In genomic region chr12:19397534-19397933, GRCh38 we compare ENCODE assay signal across 24 cellular contexts. TPM values are rescaled to one million over a fixed set of nuclear protein-coding genes. Genes with fewer than 3 reads are reported as not detected.
DNase-seq lines count a peak whose midpoint lies in the region; ATAC-seq and TF ChIP-seq lines count a peak whose summit lies in the region.
"Had no signal": no experiment of that assay in that cellular context is flagged by ENCODE, and none has a peak within 500 bp of the region (broad histone marks: within the 10 kb centered on the region; RNA-seq: fewer than 3 reads in every experiment).

No MANE protein-coding gene starts in this region.

- H3K4me1 ChIP-seq in right cardiac atrium (ENCODE audit: control insufficient read depth, insufficient read depth, low read length), result no peaks in the 10 kb centered on the region
- no peaks in the 10 kb centered on the region for H3K4me1 ChIP-seq in RWPE2 (ENCODE audit: insufficient read depth, poor library complexity, severe bottlenecking)
- peaks cover 17% of the 10 kb centered on the region for H3K4me1 ChIP-seq in foreskin keratinocyte
- H3K4me1 ChIP-seq: spleen had no signal

- intact Hi-C loops in Right ventricle myocardium inferior (cut with DNase I) (no loop called here), right cardiac atrium (cut with DNase I) (no loop called here)

- H3K9me3 ChIP-seq in right cardiac atrium (ENCODE audit: control insufficient read depth, low read length) (no peaks in the 10 kb centered on the region), RWPE2 (ENCODE audit: severe bottlenecking) (no peaks in the 10 kb centered on the region)
- H3K9me3 ChIP-seq: spleen, thoracic aorta had no signal

- H3K27ac ChIP-seq in right cardiac atrium (ENCODE audit: low read length), result no peak overlapping the region
- H3K27ac ChIP-seq in RWPE2 (ENCODE audit: poor library complexity, severe bottlenecking), result no peak overlapping the region
- no peak overlapping the region for H3K27ac ChIP-seq in foreskin keratinocyte
- H3K27ac ChIP-seq: spleen, thoracic aorta had no signal

- ATAC-seq in Right ventricle myocardium inferior (peak; percentile 65), right cardiac atrium (no peak), RWPE2 (ENCODE audit: low read depth) (peak; percentile 85), foreskin keratinocyte (peak; percentile 92), GM18873 (IDR thresholded peaks at IDR 0.05; ENCODE audit: low FRiP score, unreplicated experiment) (no peak)
- ATAC-seq: CD8-positive, alpha-beta T cell; naive thymus-derived CD8-positive, alpha-beta T cell; stimulated activated naive B cell treated with anti-CD40 and anti-IgM and Interleukin-4, amounts not matched to agents 10 μg/mL and 1 μg/mL and 100 μg/mL, for 72 hours; WTC11 had no signal

- TF ChIP-seq CTCF in RWPE2 (IDR thresholded peaks at IDR 0.05; ENCODE audit: poor library complexity, severe bottlenecking) (no peak), foreskin keratinocyte (conservative IDR thresholded peaks at IDR 0.05) (no peak)

- H3K4me3 ChIP-seq in right cardiac atrium (ENCODE audit: low read length) (no peak overlapping the region), RWPE2 (ENCODE audit: severe bottlenecking) (no peak overlapping the region)
- H3K4me3 ChIP-seq: spleen, thoracic aorta had no signal

- H3K36me3 ChIP-seq in RWPE2 (ENCODE audit: low read depth), result no peaks in the 10 kb centered on the region
- H3K36me3 ChIP-seq: spleen, thoracic aorta had no signal

- DNase-seq in Right ventricle myocardium inferior (ENCODE audit: missing footprints) (no peak), right cardiac atrium (no peak), RWPE2 (ENCODE audit: low spot score) (no peak), foreskin keratinocyte (peak; percentile 92 to 96), NCI-H2081 (lab: John Stamatoyannopoulos, UW) (no peak), NCI-H69 (lab: John Stamatoyannopoulos, UW) (no peak), LoVo (ENCODE audit: low spot score) (no peak)
- DNase-seq: 8988T; activated naive CD4-positive, alpha-beta T cell treated with anti-CD3 and anti-CD28 coated beads, Interleukin-2, amount 50 U/mL, for 16 hours; anterior cingulate cortex; CD8-positive, alpha-beta T cell; DMS153; GDM1; Karpas-422; naive thymus-derived CD8-positive, alpha-beta T cell; NCI-H1092; NCI-H1930; NCI-H774; stimulated activated CD4-positive, alpha-beta T cell treated with anti-CD3 and anti-CD28 coated beads, Interleukin-4, amount 100 ng/mL, for 1 hour; stimulated activated naive B cell treated with anti-CD40 and anti-IgM and Interleukin-4, amounts not matched to agents 10 μg/mL and 1 μg/mL and 100 μg/mL, for 72 hours had no signal

- WGBS in right cardiac atrium, result 69% methylated on average over 4 of the region's 4 CpGs

- H3K27me3 ChIP-seq in right cardiac atrium (ENCODE audit: control insufficient read depth, insufficient read depth) (no peaks in the 10 kb centered on the region), RWPE2 (ENCODE audit: insufficient read depth, poor library complexity, severe bottlenecking) (no peaks in the 10 kb centered on the region), foreskin keratinocyte (no peaks in the 10 kb centered on the region)
- H3K27me3 ChIP-seq: spleen had no signal

RNA-seq across cellular contexts. Expression of gene AEBP2, which starts 41.8 kb away (rescaled TPM):
- total RNA-seq in Right ventricle myocardium inferior (27.8 TPM), right cardiac atrium (10 to 100 TPM; 30.7 to 35.3 (median 34.4) TPM), foreskin keratinocyte (20.4 and 23.8 TPM in 2 replicates)
- polyA plus RNA-seq in right cardiac atrium (11.9 TPM), foreskin keratinocyte (7.0 and 8.6 TPM in 2 replicates)

Comparison
In these comparisons a context has a peak if more than half of its experiments do, and no peak if none do; other contexts are left out.
1. ATAC-seq: peak in Right ventricle myocardium inferior (single experiment), RWPE2 (single experiment) and foreskin keratinocyte (single experiment); none in right cardiac atrium (0 of 2) and GM18873 (single experiment).
2. DNase-seq: peak in foreskin keratinocyte (2 of 2); none in Right ventricle myocardium inferior (single experiment), right cardiac atrium (0 of 3), RWPE2 (single experiment), NCI-H2081 (0 of 2), NCI-H69 (single experiment) and LoVo (single experiment).